In the genomic region with DNA sequence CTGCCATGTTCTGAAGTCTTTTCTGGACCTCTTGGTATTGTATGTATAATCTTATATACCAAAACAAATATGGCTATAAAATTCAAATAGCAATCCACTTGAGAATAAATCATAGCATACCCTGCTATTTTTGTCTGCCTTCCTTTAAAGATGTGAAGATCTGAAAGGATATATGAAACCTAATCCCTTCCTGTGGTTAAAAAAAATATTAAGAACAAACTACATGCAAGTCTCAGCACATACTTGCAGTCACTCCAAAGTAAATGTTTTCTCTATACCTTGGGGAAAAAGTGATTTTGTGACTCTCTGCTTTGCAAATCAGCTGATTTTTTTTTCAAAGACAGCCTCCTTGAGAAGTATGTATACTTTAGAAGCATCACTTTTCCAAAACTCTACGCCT, we compare ENCODE assay signal across 1 cellular context.
TF ChIP-seq lines count a peak whose summit lies in the region.

No MANE protein-coding gene starts in this region.

TF ChIP-seq in SK-N-SH, 30 proteins besides CTCF, POLR2A, EP300 and RAD21 (continued from another document):
- peak; percentile 8; the same call in 1 of the 2 replicates for TF ChIP-seq TCF12 (IDR thresholded peaks at IDR 0.05)
